ENCODE assay signal across 25 cellular contexts in genomic region chr5:77305222-77305846, GRCh38.
DNase-seq lines count a peak whose midpoint lies in the region; ATAC-seq and TF ChIP-seq lines count a peak whose summit lies in the region.
"Had no signal": no experiment of that assay in that cellular context is flagged by ENCODE, and none has a peak within 500 bp of the region (broad histone marks: within the 10 kb centered on the region; RNA-seq: fewer than 3 reads in every experiment).

No MANE protein-coding gene starts in this region.

- intact Hi-C loops in tibial artery (cut with DNase I; ENCODE audit: low total_unique reads): no loop called here
- intact Hi-C loops in activated CD4-positive, alpha-beta memory T cell treated with anti-CD3 and anti-CD28 coated beads for 36 hours (cut with micrococcal nuclease): no loop called here

- POLR2A ChIA-PET in HEK293 (lab: Yijun Ruan, JAX) (no interaction called here), HEK293T (lab: Yijun Ruan, JAX) (no interaction called here)
- POLR2A ChIA-PET in activated CD4-positive, alpha-beta memory T cell treated with anti-CD3 and anti-CD28 coated beads for 36 hours (lab: Charles Lee): no interaction called here

- H3K9me3 Mint-ChIP-seq in central memory CD8-positive, alpha-beta T cell: no peaks in the 10 kb centered on the region
- no peaks in the 10 kb centered on the region for H3K9me3 Mint-ChIP-seq in activated CD4-positive, alpha-beta memory T cell treated with anti-CD3 and anti-CD28 coated beads for 36 hours
- H3K9me3 Mint-ChIP-seq: activated CD4-positive, alpha-beta T cell treated with anti-CD3 and anti-CD28 coated beads, Interleukin-2, amount 10 ng/mL, durations not matched to agents 7 days and 5 days; activated naive CD4-positive, alpha-beta T cell treated with anti-CD3 and anti-CD28 coated beads for 36 hours; naive thymus-derived CD4-positive, alpha-beta T cell had no signal

- H3K9me3 ChIP-seq in HEK293 (ENCODE audit: control insufficient read depth, insufficient read depth, low read depth, low read length) (no peaks in the 10 kb centered on the region), muscle layer of duodenum (ENCODE audit: control insufficient read depth in 1 of 2, low read length in 2 of 2) (no peaks in the 10 kb centered on the region), tibial artery (no peaks in the 10 kb centered on the region)
- H3K9me3 ChIP-seq: adrenal gland, gastroesophageal sphincter, SJCRH30 had no signal

- H3K4me3 ChIP-seq in HEK293 (ENCODE audit: low read depth, low read length) (no peak overlapping the region), muscle layer of duodenum (ENCODE audit: low read depth in 1 of 2, low read length in 2 of 2) (no peak overlapping the region), tibial artery (no peak overlapping the region)
- H3K4me3 ChIP-seq: adrenal gland, coronary artery, gastroesophageal sphincter, hepatocyte, SJCRH30, smooth muscle cell had no signal

- H3K36me3 ChIP-seq in HEK293 (ENCODE audit: control insufficient read depth in 2 of 2, insufficient read depth in 1 of 2, low read length in 2 of 2): no peaks in the 10 kb centered on the region
- no peaks in the 10 kb centered on the region for H3K36me3 ChIP-seq in muscle layer of duodenum (ENCODE audit: control insufficient read depth in 1 of 2, insufficient read depth in 2 of 2, low read length in 2 of 2)
- H3K36me3 ChIP-seq in tibial artery: no peaks in the 10 kb centered on the region
- H3K36me3 ChIP-seq: adrenal gland, gastroesophageal sphincter, SJCRH30 had no signal

- H3K27me3 Mint-ChIP-seq in central memory CD8-positive, alpha-beta T cell: peaks cover 48% of the 10 kb centered on the region
- no peaks in the 10 kb centered on the region for H3K27me3 Mint-ChIP-seq in activated CD4-positive, alpha-beta memory T cell treated with anti-CD3 and anti-CD28 coated beads for 36 hours
- H3K27me3 Mint-ChIP-seq: activated CD4-positive, alpha-beta T cell treated with anti-CD3 and anti-CD28 coated beads, Interleukin-2, amount 10 ng/mL, durations not matched to agents 7 days and 5 days; naive thymus-derived CD4-positive, alpha-beta T cell had no signal

- DNase-seq in central memory CD8-positive, alpha-beta T cell (ENCODE audit: low spot score in 2 of 2): no peak
- no peak for DNase-seq in tibial artery
- DNase-seq in activated CD4-positive, alpha-beta memory T cell treated with anti-CD3 and anti-CD28 coated beads for 36 hours: no peak
- no peak for DNase-seq in HEK293T (ENCODE audit: extremely low spot score)
- DNase-seq: activated CD4-positive, alpha-beta T cell treated with anti-CD3 and anti-CD28 coated beads, Interleukin-2, amount 10 ng/mL, durations not matched to agents 7 days and 5 days; activated naive CD4-positive, alpha-beta T cell treated with anti-CD3 and anti-CD28 coated beads for 36 hours; adrenal gland; C1 segment of cervical spinal cord; Calu3; DND-41; Kasumi-1; naive thymus-derived CD4-positive, alpha-beta T cell; NCI-H1694; SJCRH30; stimulated activated CD4-positive, alpha-beta T cell treated with anti-CD3 and anti-CD28 coated beads, Interleukin-1b, Interleukin-23, amount 100 ng/mL, for 48 hours; stimulated activated CD8-positive, alpha-beta memory T cell treated with anti-CD3 and anti-CD28 coated beads, Interleukin-4, amount 100 ng/mL, for 48 hours; T1000 had no signal

- no peak for ATAC-seq in central memory CD8-positive, alpha-beta T cell (replicated peaks; ENCODE audit: extremely low read depth, poor library complexity, severe bottlenecking)
- ATAC-seq in GM21526 (IDR thresholded peaks at IDR 0.05; ENCODE audit: low FRiP score, unreplicated experiment): no peak
- ATAC-seq: gastroesophageal sphincter; HepG2; naive thymus-derived CD4-positive, alpha-beta T cell had no signal

- H3K27me3 ChIP-seq in muscle layer of duodenum (ENCODE audit: low read depth, low read length): no peaks in the 10 kb centered on the region
- H3K27me3 ChIP-seq in tibial artery: no peaks in the 10 kb centered on the region
- H3K27me3 ChIP-seq: adrenal gland, gastroesophageal sphincter, hepatocyte, SJCRH30 had no signal

- H3K4me1 ChIP-seq in HEK293 (ENCODE audit: control insufficient read depth, insufficient read depth, low read length) (no peaks in the 10 kb centered on the region), muscle layer of duodenum (ENCODE audit: control insufficient read depth in 1 of 2, insufficient read depth in 2 of 2, low read length in 2 of 2) (peaks cover 0 to 26% of the 10 kb centered on the region in 2 donors), tibial artery (peaks cover 0 to 59% (median 14%) of the 10 kb centered on the region in 4 donors)
- H3K4me1 ChIP-seq: adrenal gland, SJCRH30 had no signal

- H3K27ac ChIP-seq in HEK293 (ENCODE audit: extremely low read depth, low read depth, low read length) (no peak overlapping the region), muscle layer of duodenum (ENCODE audit: low read length) (peak overlapping the region; percentile 46), tibial artery (peak overlapping the region; percentile 33 to 69)
- H3K27ac ChIP-seq: adrenal gland, gastroesophageal sphincter, hepatocyte, SJCRH30 had no signal

- no peak overlapping the region for H3K4me3 Mint-ChIP-seq in central memory CD8-positive, alpha-beta T cell
- H3K4me3 Mint-ChIP-seq in activated CD4-positive, alpha-beta memory T cell treated with anti-CD3 and anti-CD28 coated beads for 36 hours: no peak overlapping the region
- H3K4me3 Mint-ChIP-seq: activated CD4-positive, alpha-beta T cell treated with anti-CD3 and anti-CD28 coated beads, Interleukin-2, amount 10 ng/mL, durations not matched to agents 7 days and 5 days; activated naive CD4-positive, alpha-beta T cell treated with anti-CD3 and anti-CD28 coated beads for 36 hours; naive thymus-derived CD4-positive, alpha-beta T cell had no signal

- peak overlapping the region; percentile 33 for H3K27ac Mint-ChIP-seq in central memory CD8-positive, alpha-beta T cell (ENCODE audit: low read depth)
- no peak overlapping the region for H3K27ac Mint-ChIP-seq in activated CD4-positive, alpha-beta memory T cell treated with anti-CD3 and anti-CD28 coated beads for 36 hours
- H3K27ac Mint-ChIP-seq: activated CD4-positive, alpha-beta T cell treated with anti-CD3 and anti-CD28 coated beads, Interleukin-2, amount 10 ng/mL, durations not matched to agents 7 days and 5 days; activated naive CD4-positive, alpha-beta T cell treated with anti-CD3 and anti-CD28 coated beads for 36 hours; naive thymus-derived CD4-positive, alpha-beta T cell had no signal

- CTCF ChIA-PET in HEK293 (lab: Yijun Ruan, JAX): interaction anchor here (1.1 kb wide), 1 partner anchor 128 kb away, joined by 4 read pairs; no protein-coding TSS in a partner anchor
- CTCF ChIA-PET in activated CD4-positive, alpha-beta memory T cell treated with anti-CD3 and anti-CD28 coated beads for 36 hours (lab: Charles Lee): no interaction called here
- CTCF ChIA-PET in HEK293T (lab: Yijun Ruan, JAX): no interaction called here

- TF ChIP-seq CTCF in HEK293 (tag by site-specific recombination; IDR thresholded peaks at IDR 0.05): no peak
- no peak for TF ChIP-seq CTCF in tibial artery (IDR thresholded peaks at IDR 0.05)

- H3K36me3 Mint-ChIP-seq in central memory CD8-positive, alpha-beta T cell (ENCODE audit: insufficient read depth): no peaks in the 10 kb centered on the region
- no peaks in the 10 kb centered on the region for H3K36me3 Mint-ChIP-seq in activated CD4-positive, alpha-beta memory T cell treated with anti-CD3 and anti-CD28 coated beads for 36 hours
- H3K36me3 Mint-ChIP-seq: naive thymus-derived CD4-positive, alpha-beta T cell had no signal

- no peaks in the 10 kb centered on the region for H3K4me1 Mint-ChIP-seq in central memory CD8-positive, alpha-beta T cell
- no peaks in the 10 kb centered on the region for H3K4me1 Mint-ChIP-seq in activated CD4-positive, alpha-beta memory T cell treated with anti-CD3 and anti-CD28 coated beads for 36 hours (ENCODE audit: low read depth)
- H3K4me1 Mint-ChIP-seq: activated CD4-positive, alpha-beta T cell treated with anti-CD3 and anti-CD28 coated beads, Interleukin-2, amount 10 ng/mL, durations not matched to agents 7 days and 5 days; naive thymus-derived CD4-positive, alpha-beta T cell had no signal

TF ChIP-seq in HEK293, 187 proteins besides CTCF, POLR2A, EP300 and RAD21:
- TF ChIP-seq ZIC2 (tag by site-specific recombination; IDR thresholded peaks at IDR 0.05) (0 out of 2 replicates have a peak, but pooled peaks have one; percentile 10), ZNF544 (tag by site-specific recombination; IDR thresholded peaks at IDR 0.05) (no peak)

TF ChIP-seq in HEK293T, 16 proteins besides CTCF, POLR2A, EP300 and RAD21:
- TF ChIP-seq CTBP1 (IDR thresholded peaks at IDR 0.05; ENCODE audit: borderline replicate concordance): no peak
- TF ChIP-seq FOXA1 (IDR thresholded peaks at IDR 0.05): no peak
- TF ChIP-seq BHLHE40 (IDR thresholded peaks at IDR 0.05; ENCODE audit: borderline replicate concordance): no peak
- TF ChIP-seq SP1 (IDR thresholded peaks at IDR 0.05): no peak
- no peak for TF ChIP-seq TARDBP (IDR thresholded peaks at IDR 0.05)
- TF ChIP-seq ELF4 (IDR thresholded peaks at IDR 0.05): no peak
- TF ChIP-seq FOXK2 (IDR thresholded peaks at IDR 0.05): no peak
- no peak for TF ChIP-seq HDGF (IDR thresholded peaks at IDR 0.05; ENCODE audit: borderline replicate concordance)
- TF ChIP-seq FOXM1 (IDR thresholded peaks at IDR 0.05; ENCODE audit: borderline replicate concordance): no peak
- no peak for TF ChIP-seq NFRKB (IDR thresholded peaks at IDR 0.05)
- no peak for TF ChIP-seq PKNOX1 (IDR thresholded peaks at IDR 0.05)
- TF ChIP-seq LEF1 (IDR thresholded peaks at IDR 0.05; ENCODE audit: borderline replicate concordance): no peak
- no peak for TF ChIP-seq ARNT (IDR thresholded peaks at IDR 0.05)
- no peak for TF ChIP-seq L3MBTL2 (conservative IDR thresholded peaks at IDR 0.05)
- TF ChIP-seq ZNF384 (IDR thresholded peaks at IDR 0.05): no peak
- no peak for TF ChIP-seq SUZ12 (IDR thresholded peaks at IDR 0.05)
